ENCODE assay signal across 8 cellular contexts in the genomic region with DNA sequence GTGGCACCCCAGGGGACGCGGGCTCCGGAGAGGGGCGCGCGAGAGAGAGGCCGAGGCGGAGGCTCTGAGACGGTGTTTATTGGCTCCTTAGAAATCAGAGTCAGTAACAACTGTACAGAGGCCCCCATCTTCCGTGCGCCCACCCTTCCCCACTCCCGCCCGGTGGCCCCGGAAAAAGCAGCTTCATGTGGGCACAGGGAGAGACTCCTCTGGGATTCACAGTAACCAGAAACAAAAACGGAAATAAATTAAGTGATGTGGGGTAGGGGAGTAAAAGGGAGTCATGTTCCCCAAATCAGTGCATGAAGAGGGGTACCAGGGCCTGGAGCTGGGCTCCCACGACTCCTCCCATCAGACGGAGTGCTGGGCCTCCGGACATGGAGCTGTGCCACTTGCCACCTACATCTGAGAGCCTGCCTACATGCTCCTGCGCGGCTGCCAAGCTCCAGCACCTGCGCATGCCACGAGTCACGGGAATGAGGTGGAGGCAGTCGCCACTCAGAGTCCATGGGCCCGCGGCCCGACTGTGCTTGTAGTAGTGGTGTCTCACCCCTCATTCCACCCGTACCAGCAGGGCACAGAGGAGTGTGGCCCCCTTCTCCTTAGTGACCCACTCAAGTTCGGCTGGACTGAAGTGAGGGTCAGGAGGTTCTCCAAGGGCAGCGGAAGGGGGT. TPM values are rescaled to one million over a fixed set of nuclear protein-coding genes. Genes with fewer than 3 reads are reported as not detected.
A peak's percentile ranks its signal among the peaks of the same experiment; 100 is the strongest.
DNase-seq lines count a peak whose midpoint lies in the region; ATAC-seq and TF ChIP-seq lines count a peak whose summit lies in the region.

No MANE protein-coding gene starts in this region.

- H3K36me3 ChIP-seq in Panc1 (ENCODE audit: control insufficient read depth, insufficient read depth, low read length) (peaks cover 18% of the 10 kb centered on the region), ovary (no peaks in the 10 kb centered on the region)

- TF ChIP-seq CTCF in Panc1 (IDR thresholded peaks at IDR 0.05) (no peak), ovary (IDR thresholded peaks at IDR 0.05) (no peak)

- no peak for TF ChIP-seq EP300 in ovary (IDR thresholded peaks at IDR 0.05)

- intact Hi-C loops in Panc1 (cut with micrococcal nuclease; ENCODE audit: unreplicated experiment): no loop called here
- intact Hi-C loops in ovary (cut with DNase I): no loop called here

- 31 to 35% (median 34%) methylated on average over 30 of the region's 30 CpGs for WGBS in ovary, 3 donors

- TF ChIP-seq POLR2A in ovary (IDR thresholded peaks at IDR 0.05): no peak

- H3K27me3 ChIP-seq in Panc1 (ENCODE audit: control insufficient read depth, insufficient read depth, low read length) (no peaks in the 10 kb centered on the region), ovary (no peaks in the 10 kb centered on the region)

- CTCF ChIA-PET in Panc1 (lab: Charles Lee): no interaction called here

- in situ Hi-C loops in Panc1 (cut with HindIII; ENCODE audit: low pct_unique_long_range_greater_than_20kb, low sequenced_read_pairs): no loop called here
- in situ Hi-C loops in KBM-7 (cut with MboI; ENCODE audit: low pct_unique_long_range_greater_than_20kb, low sequenced_read_pairs): no loop called here

- BruUV-seq in Panc1 (replicated peaks; lab: Mats Ljungman, UMichigan): no TSS peak

- ATAC-seq in Panc1 (no peak), esophagus mucosa (peak; percentile 30)
- ATAC-seq in activated CD4-positive, CD25-positive, alpha-beta regulatory T cell treated with anti-CD3 and anti-CD28 coated beads, Interleukin-2, amount 50 U/mL, for 24 hours: no peak

- H3K4me3 ChIP-seq in GM08714 (ENCODE audit: low read length): peak overlapping the region; percentile 79
- peak overlapping the region; percentile 66 to 75 for H3K4me3 ChIP-seq in Panc1 (ENCODE audit: low read depth in 2 of 2, low read length in 2 of 2)
- H3K4me3 ChIP-seq in ovary: peak overlapping the region; percentile 84

- H3K9me3 ChIP-seq in Panc1 (ENCODE audit: control insufficient read depth, insufficient read depth, low read depth, low read length) (no peaks in the 10 kb centered on the region), ovary (no peaks in the 10 kb centered on the region)

- H3K27ac ChIP-seq in Panc1 (ENCODE audit: low read length) (peak overlapping the region; percentile 91), ovary (peak overlapping the region; percentile 78 to 81)

- POLR2A ChIA-PET in Panc1 (lab: Charles Lee): interaction anchor here (0.5 kb wide), 1 partner anchor 197 kb away, joined by 3 read pairs; no protein-coding TSS in a partner anchor

- DNase-seq in Panc1 (ENCODE audit: low read depth, low spot score) (no peak), ovary (peak in 2 of 5 donors; percentile 47 to 60), KBM-7 (no peak), NCI-H524 treated with DMSO at 0.1 percent for 48 hours (lab: John Stamatoyannopoulos, UW) (no peak)
- no peak for DNase-seq in stimulated activated naive CD4-positive, alpha-beta T cell (lab: John Stamatoyannopoulos, UW)

- peaks cover 26% of the 10 kb centered on the region for H3K4me1 ChIP-seq in Panc1 (ENCODE audit: control insufficient read depth, insufficient read depth, low read length)
- peaks cover 4% of the 10 kb centered on the region for H3K4me1 ChIP-seq in ovary (ENCODE audit: insufficient read depth)

RNA-seq across cellular contexts. Expression of gene GPS2, which starts 0.5 kb away (rescaled TPM):
- total RNA-seq in Panc1 (2021; ENCODE audit: unreplicated experiment): 96.6 TPM
- polyA plus RNA-seq in Panc1 (2012; ENCODE audit: insufficient read length): 119 TPM
- 38.9 TPM for total RNA-seq in esophagus mucosa
- 10 to 100 TPM; 53.1 to 76.5 (median 59.3) TPM for total RNA-seq in ovary
- polyA plus RNA-seq in ovary: 100 to 1,000 TPM in 1 of 2 donors, 10 to 100 TPM in 1; 62.2 to 103 TPM

RNA-seq across cellular contexts. Expression of gene EIF5A, which starts 8.3 kb away (rescaled TPM):
- total RNA-seq in Panc1 (2021; ENCODE audit: unreplicated experiment): 728 TPM
- polyA plus RNA-seq in Panc1 (2012; ENCODE audit: insufficient read length): 878 TPM
- 623 TPM for total RNA-seq in esophagus mucosa
- total RNA-seq in ovary: 100 to 1,000 TPM in 5 of 7 donors, 10 to 100 TPM in 2; 55.9 to 302 (median 229) TPM
- 100 to 1,000 TPM; 182 to 258 TPM for polyA plus RNA-seq in ovary

RNA-seq across cellular contexts. Expression of gene NEURL4, which starts 13.4 kb away (rescaled TPM):
- total RNA-seq in Panc1 (2021; ENCODE audit: unreplicated experiment): 58.9 TPM
- 53.8 TPM for polyA plus RNA-seq in Panc1 (2012; ENCODE audit: insufficient read length)
- total RNA-seq in esophagus mucosa: 13.5 TPM
- 10 to 100 TPM; 11.2 to 48.0 (median 41.6) TPM for total RNA-seq in ovary
- 10 to 100 TPM in 1 of 2 donors, 1 to 10 TPM in 1; 9.6 to 32.8 TPM for polyA plus RNA-seq in ovary

RNA-seq across cellular contexts. Expression of gene ACAP1, which starts 20.6 kb away (rescaled TPM):
- total RNA-seq in Panc1 (2021; ENCODE audit: unreplicated experiment) (2.7 TPM), esophagus mucosa (3.8 TPM), ovary (1 to 10 TPM; 1.9 to 9.4 (median 5.5) TPM)
- 5.3 TPM for polyA plus RNA-seq in Panc1 (2012; ENCODE audit: insufficient read length)
- polyA plus RNA-seq in ovary: 1 to 10 TPM; 2.2 to 5.8 TPM

RNA-seq across cellular contexts. Expression of gene YBX2, which starts 21.3 kb away (rescaled TPM):
- total RNA-seq in Panc1 (2021; ENCODE audit: unreplicated experiment): 54.9 TPM
- polyA plus RNA-seq in Panc1 (2012; ENCODE audit: insufficient read length): 59.7 TPM
- total RNA-seq in esophagus mucosa: 0.96 TPM
- total RNA-seq in ovary: 1 to 10 TPM in 2 of 7 donors, under 1 TPM in 2, not detected in 3; 0.30 to 1.8 (median 0.98) TPM
- polyA plus RNA-seq in ovary: under 1 TPM; 0.33 to 0.80 TPM
